ENCODE assay signal across 1 cellular context in genomic region chr4:119243868-119244267, GRCh38.
TF ChIP-seq lines count a peak whose summit lies in the region.

No MANE protein-coding gene starts in this region.

TF ChIP-seq in endothelial cell of umbilical vein, 7 proteins besides CTCF, POLR2A, EP300 and RAD21:
- TF ChIP-seq FOS (IDR thresholded peaks at IDR 0.05; ENCODE audit: borderline replicate concordance, insufficient read depth, low read length) (no peak), POLR2AphosphoS5 (IDR thresholded peaks at IDR 0.05; ENCODE audit: insufficient read depth, low read depth, low read length) (no peak), GATA2 (IDR thresholded peaks at IDR 0.05; ENCODE audit: insufficient read depth, insufficient read length, low read depth, low read length) (no peak), MYC (IDR thresholded peaks at IDR 0.05; ENCODE audit: low read depth, low read length) (no peak), EZH2 (IDR thresholded peaks at IDR 0.05; ENCODE audit: borderline replicate concordance, low read depth, low read length, severe bottlenecking) (no peak), MAX (IDR thresholded peaks at IDR 0.05; ENCODE audit: insufficient read depth, insufficient read length) (no peak), JUN (IDR thresholded peaks at IDR 0.05; ENCODE audit: borderline replicate concordance, insufficient read depth, insufficient read length, low read depth) (no peak)
